ENCODE assay signal across 8 cellular contexts in genomic region chr19:8609210-8610040, GRCh38. TPM values are rescaled to one million over a fixed set of nuclear protein-coding genes. Genes with fewer than 3 reads are reported as not detected.
DNase-seq lines count a peak whose midpoint lies in the region; ATAC-seq and TF ChIP-seq lines count a peak whose summit lies in the region.

No MANE protein-coding gene starts in this region.

- peaks cover 0 to 11% (median 4%) of the 10 kb centered on the region in 9 donors for H3K36me3 ChIP-seq in heart left ventricle
- H3K36me3 ChIP-seq in parathyroid adenoma (ENCODE audit: control insufficient read depth, insufficient read depth, low read length), result no peaks in the 10 kb centered on the region

- peak overlapping the region; percentile 42 for H3K9ac ChIP-seq in parathyroid adenoma

- H2AFZ ChIP-seq in parathyroid adenoma, result peak overlapping the region; percentile 91

- no peak for TF ChIP-seq POLR2A in heart left ventricle (IDR thresholded peaks at IDR 0.05)

- H3K9me3 ChIP-seq in heart left ventricle (peaks cover 0 to 9% (median 5%) of the 10 kb centered on the region in 12 donors), parathyroid adenoma (ENCODE audit: control insufficient read depth, low read length) (no peaks in the 10 kb centered on the region)

- peak; percentile 16 for DNase-seq in stimulated activated CD4-positive, alpha-beta T cell treated with anti-CD3 and anti-CD28 coated beads, Interleukin-12 subunit alpha, Interleukin-12 subunit beta, amount 100 ng/mL, for 4 hours
- DNase-seq in stimulated activated CD4-positive, alpha-beta T cell treated with anti-CD3 and anti-CD28 coated beads, Interleukin-4, amount 100 ng/mL, for 24 hours, result no peak
- DNase-seq in heart left ventricle (peak; percentile 62 to 84 (median 76)), H4 (ENCODE audit: low spot score) (no peak)

- ATAC-seq in heart left ventricle, result peak in 3 of 4 donors; percentile 65 to 76 (median 67)
- no peak for ATAC-seq in HG02623 (IDR thresholded peaks at IDR 0.05; ENCODE audit: unreplicated experiment)
- ATAC-seq in GM18861 (IDR thresholded peaks at IDR 0.05; ENCODE audit: unreplicated experiment), result no peak

- intact Hi-C loops in heart left ventricle (cut with DNase I), result no loop called here

- H3K27ac ChIP-seq in heart left ventricle, result peak overlapping the region; percentile 50 to 92 (median 84)
- peak overlapping the region; percentile 85 for H3K27ac ChIP-seq in parathyroid adenoma

- no peaks in the 10 kb centered on the region for H3K27me3 Mint-ChIP-seq in activated naive CD4-positive, alpha-beta T cell treated with anti-CD3 and anti-CD28 coated beads, Interleukin-2, amount 50 U/mL, for 24 hours

- H3K4me3 ChIP-seq in heart left ventricle (peak overlapping the region; percentile 32 to 92 (median 65)), parathyroid adenoma (ENCODE audit: low read depth, low read length) (peak overlapping the region; percentile 75)

- 6 to 9% (median 7%) methylated on average over 24 to 47 of the region's 47 CpGs for WGBS in heart left ventricle, 4 donors

- H3K27me3 ChIP-seq in heart left ventricle (peaks cover 0 to 6% (median 0%) of the 10 kb centered on the region in 9 donors), parathyroid adenoma (ENCODE audit: control insufficient read depth, insufficient read depth, low read length) (no peaks in the 10 kb centered on the region)

- H3K4me3 Mint-ChIP-seq in activated naive CD4-positive, alpha-beta T cell treated with anti-CD3 and anti-CD28 coated beads, Interleukin-2, amount 50 U/mL, for 24 hours, result peak overlapping the region; percentile 94

- TF ChIP-seq CTCF in heart left ventricle (IDR thresholded peaks at IDR 0.05), result peak in 7 of 12 donors; percentile 10 to 40 (median 24)
- TF ChIP-seq CTCF in parathyroid adenoma (IDR thresholded peaks at IDR 0.05), result peak; percentile 33

- peaks cover 51% of the 10 kb centered on the region for H3K4me1 Mint-ChIP-seq in activated naive CD4-positive, alpha-beta T cell treated with anti-CD3 and anti-CD28 coated beads, Interleukin-2, amount 50 U/mL, for 24 hours

- H3K27ac Mint-ChIP-seq in activated naive CD4-positive, alpha-beta T cell treated with anti-CD3 and anti-CD28 coated beads, Interleukin-2, amount 50 U/mL, for 24 hours, result peak overlapping the region; percentile 93

- no peaks in the 10 kb centered on the region for H3K9me3 Mint-ChIP-seq in activated naive CD4-positive, alpha-beta T cell treated with anti-CD3 and anti-CD28 coated beads, Interleukin-2, amount 50 U/mL, for 24 hours

- H3K79me2 ChIP-seq in parathyroid adenoma, result no peaks in the 10 kb centered on the region

- peaks cover 4% of the 10 kb centered on the region for H3K36me3 Mint-ChIP-seq in activated naive CD4-positive, alpha-beta T cell treated with anti-CD3 and anti-CD28 coated beads, Interleukin-2, amount 50 U/mL, for 24 hours

- H3K4me1 ChIP-seq in heart left ventricle (peaks cover 0 to 31% (median 13%) of the 10 kb centered on the region in 12 donors), parathyroid adenoma (peaks cover 7% of the 10 kb centered on the region)

- H3K4me2 ChIP-seq in parathyroid adenoma (ENCODE audit: low read length), result peak overlapping the region; percentile 94

RNA-seq across cellular contexts. Expression of gene ADAMTS10, which starts 1.1 kb away (rescaled TPM):
- 10 to 100 TPM in 1 of 9 donors, 1 to 10 TPM in 8; 4.3 to 14.1 (median 7.4) TPM for total RNA-seq in heart left ventricle
- polyA plus RNA-seq in heart left ventricle, result 10 to 100 TPM in 1 of 2 donors, 1 to 10 TPM in 1; 6.9 to 14.7 TPM
- total RNA-seq in H4 (2014; rRNA removed; shearing (Covaris generic)), result 0.62 and 0.83 TPM in 2 replicates

RNA-seq across cellular contexts. Expression of gene NFILZ, which starts 21.0 kb away (rescaled TPM):
- not detected for total RNA-seq in heart left ventricle
- polyA plus RNA-seq in heart left ventricle, result not detected
- not detected in 2 replicates for total RNA-seq in H4 (2014; rRNA removed; shearing (Covaris generic))

RNA-seq across cellular contexts. Expression of gene MYO1F, which starts 32.2 kb away (rescaled TPM):
- total RNA-seq in heart left ventricle, result 10 to 100 TPM in 2 of 9 donors, 1 to 10 TPM in 7; 1.8 to 56.6 (median 5.0) TPM
- 1 to 10 TPM; 4.2 to 4.7 TPM for polyA plus RNA-seq in heart left ventricle
- total RNA-seq in H4 (2014; rRNA removed; shearing (Covaris generic)), result 0.17 TPM in 1 of 2 replicates, not detected in the other

Comparison
In these comparisons a context has a peak if more than half of its experiments do, and no peak if none do; other contexts are left out.
1. DNase-seq: peak in stimulated activated CD4-positive, alpha-beta T cell treated with anti-CD3 and anti-CD28 coated beads, Interleukin-12 subunit alpha, Interleukin-12 subunit beta, amount 100 ng/mL, for 4 hours (single experiment) and heart left ventricle (5 of 5); none in stimulated activated CD4-positive, alpha-beta T cell treated with anti-CD3 and anti-CD28 coated beads, Interleukin-4, amount 100 ng/mL, for 24 hours (single experiment) and H4 (single experiment).
2. ATAC-seq: peak in heart left ventricle (3 of 4); none in HG02623 (single experiment) and GM18861 (single experiment).